In genomic region chr14:54702014-54702491, GRCh38 we compare ENCODE assay signal across 22 cellular contexts.
"Had no signal": no experiment of that assay in that cellular context is flagged by ENCODE, and none has a peak within 500 bp of the region (broad histone marks: within the 10 kb centered on the region; RNA-seq: fewer than 3 reads in every experiment).

No MANE protein-coding gene starts in this region.

- H3K9me3 Mint-ChIP-seq: activated B cell treated with CpG ODN at 0.5 μM for 24 hours; activated CD4-positive, alpha-beta T cell treated with anti-CD3 and anti-CD28 coated beads, Interleukin-2, amount 10 ng/mL, durations not matched to agents 24 days and 14 days; activated naive CD4-positive, alpha-beta T cell treated with anti-CD3 and anti-CD28 coated beads, Interleukin-2, amount 50 U/mL, for 72 hours; activated naive CD8-positive, alpha-beta T cell treated with anti-CD3 and anti-CD28 coated beads, Interleukin-2, amount 50 U/mL, for 24 hours; activated T-cell treated with anti-CD3 and anti-CD28 coated beads, Interleukin-2, amount 50 U/mL, for 24 hours; activated T-helper 1 cell treated with anti-CD3 and anti-CD28 coated beads, Interleukin-12 subunit alpha, Interleukin-12 subunit beta, Interleukin-2, Interleukin-4 antibody, amounts not matched to agents 30 ng/mL and 10 ng/mL and 1 ng/mL, durations not matched to agents 14 hours and 24 hours and 36 hours; brain; T-helper 1 cell treated with Interleukin-12 subunit alpha and Interleukin-12 subunit beta and Interleukin-4 antibody, amounts not matched to agents 30 μg/mL and 1 μg/mL, for 36 hours had no signal

- H3K27me3 Mint-ChIP-seq: activated B cell treated with CpG ODN at 0.5 μM for 24 hours, brain had no signal

- H3K27ac Mint-ChIP-seq: activated B cell treated with CpG ODN at 0.5 μM for 24 hours; activated CD4-positive, alpha-beta T cell treated with anti-CD3 and anti-CD28 coated beads, Interleukin-2, amount 10 ng/mL, durations not matched to agents 24 days and 14 days; activated CD8-positive, alpha-beta memory T cell treated with anti-CD3 and anti-CD28 coated beads, Interleukin-2, amount 10 ng/mL, durations not matched to agents 7 days and 5 days; activated naive CD4-positive, alpha-beta T cell treated with anti-CD3 and anti-CD28 coated beads, Interleukin-2, amount 50 U/mL, for 72 hours; activated naive CD8-positive, alpha-beta T cell treated with anti-CD3 and anti-CD28 coated beads, Interleukin-2, amount 50 U/mL, for 24 hours; activated T-cell treated with anti-CD3 and anti-CD28 coated beads, Interleukin-2, amount 50 U/mL, for 24 hours; activated T-helper 1 cell treated with anti-CD3 and anti-CD28 coated beads, Interleukin-12 subunit alpha, Interleukin-12 subunit beta, Interleukin-2, Interleukin-4 antibody, amounts not matched to agents 30 ng/mL and 10 ng/mL and 1 ng/mL, durations not matched to agents 14 hours and 24 hours and 36 hours; brain; T-helper 1 cell treated with Interleukin-12 subunit alpha and Interleukin-12 subunit beta and Interleukin-4 antibody, amounts not matched to agents 30 μg/mL and 1 μg/mL, for 36 hours had no signal

- DNase-seq: activated B cell treated with CpG ODN at 0.5 μM for 24 hours; activated CD4-positive, alpha-beta T cell treated with anti-CD3 and anti-CD28 coated beads for 1 hour; activated CD4-positive, alpha-beta T cell treated with anti-CD3 and anti-CD28 coated beads, Interleukin-2, amount 10 ng/mL, durations not matched to agents 24 days and 14 days; activated CD4-positive, alpha-beta T cell treated with anti-CD3 and anti-CD28 coated beads, Interleukin-2, amount 50 U/mL, for 48 hours; activated CD8-positive, alpha-beta memory T cell treated with anti-CD3 and anti-CD28 coated beads, Interleukin-2, amount 10 ng/mL, durations not matched to agents 7 days and 5 days; activated effector memory CD4-positive, alpha-beta T cell treated with Interleukin-2 at 50 U/mL for 16 hours; activated naive CD4-positive, alpha-beta T cell; activated naive CD8-positive, alpha-beta T cell treated with anti-CD3 and anti-CD28 coated beads, Interleukin-2, amount 50 U/mL, for 24 hours; activated T-cell treated with anti-CD3 and anti-CD28 coated beads, Interleukin-2, amount 50 U/mL, for 24 hours; amniotic stem cell; MM.1S; NCI-H1105; NCI-H1436; NCI-H187; NCI-H2081; NCI-H510A treated with DMSO at 0.1 percent for 48 hours; NCI-H69; SHP77 had no signal

- H3K36me3 Mint-ChIP-seq: activated CD8-positive, alpha-beta memory T cell treated with anti-CD3 and anti-CD28 coated beads, Interleukin-2, amount 10 ng/mL, durations not matched to agents 7 days and 5 days had no signal

- ATAC-seq: activated CD8-positive, alpha-beta memory T cell treated with anti-CD3 and anti-CD28 coated beads, Interleukin-2, amount 10 ng/mL, durations not matched to agents 7 days and 5 days; activated naive CD4-positive, alpha-beta T cell treated with anti-CD3 and anti-CD28 coated beads, Interleukin-2, amount 50 U/mL, for 72 hours; activated naive CD8-positive, alpha-beta T cell treated with anti-CD3 and anti-CD28 coated beads, Interleukin-2, amount 50 U/mL, for 24 hours had no signal

- H3K4me3 Mint-ChIP-seq: activated B cell treated with CpG ODN at 0.5 μM for 24 hours; activated CD4-positive, alpha-beta T cell treated with anti-CD3 and anti-CD28 coated beads, Interleukin-2, amount 10 ng/mL, durations not matched to agents 24 days and 14 days; activated CD8-positive, alpha-beta memory T cell treated with anti-CD3 and anti-CD28 coated beads, Interleukin-2, amount 10 ng/mL, durations not matched to agents 7 days and 5 days; activated naive CD8-positive, alpha-beta T cell treated with anti-CD3 and anti-CD28 coated beads, Interleukin-2, amount 50 U/mL, for 24 hours; activated T-cell treated with anti-CD3 and anti-CD28 coated beads, Interleukin-2, amount 50 U/mL, for 24 hours; activated T-helper 1 cell treated with anti-CD3 and anti-CD28 coated beads, Interleukin-12 subunit alpha, Interleukin-12 subunit beta, Interleukin-2, Interleukin-4 antibody, amounts not matched to agents 30 ng/mL and 10 ng/mL and 1 ng/mL, durations not matched to agents 14 hours and 24 hours and 36 hours; brain; T-helper 1 cell treated with Interleukin-12 subunit alpha and Interleukin-12 subunit beta and Interleukin-4 antibody, amounts not matched to agents 30 μg/mL and 1 μg/mL, for 36 hours had no signal
